In the genomic region with DNA sequence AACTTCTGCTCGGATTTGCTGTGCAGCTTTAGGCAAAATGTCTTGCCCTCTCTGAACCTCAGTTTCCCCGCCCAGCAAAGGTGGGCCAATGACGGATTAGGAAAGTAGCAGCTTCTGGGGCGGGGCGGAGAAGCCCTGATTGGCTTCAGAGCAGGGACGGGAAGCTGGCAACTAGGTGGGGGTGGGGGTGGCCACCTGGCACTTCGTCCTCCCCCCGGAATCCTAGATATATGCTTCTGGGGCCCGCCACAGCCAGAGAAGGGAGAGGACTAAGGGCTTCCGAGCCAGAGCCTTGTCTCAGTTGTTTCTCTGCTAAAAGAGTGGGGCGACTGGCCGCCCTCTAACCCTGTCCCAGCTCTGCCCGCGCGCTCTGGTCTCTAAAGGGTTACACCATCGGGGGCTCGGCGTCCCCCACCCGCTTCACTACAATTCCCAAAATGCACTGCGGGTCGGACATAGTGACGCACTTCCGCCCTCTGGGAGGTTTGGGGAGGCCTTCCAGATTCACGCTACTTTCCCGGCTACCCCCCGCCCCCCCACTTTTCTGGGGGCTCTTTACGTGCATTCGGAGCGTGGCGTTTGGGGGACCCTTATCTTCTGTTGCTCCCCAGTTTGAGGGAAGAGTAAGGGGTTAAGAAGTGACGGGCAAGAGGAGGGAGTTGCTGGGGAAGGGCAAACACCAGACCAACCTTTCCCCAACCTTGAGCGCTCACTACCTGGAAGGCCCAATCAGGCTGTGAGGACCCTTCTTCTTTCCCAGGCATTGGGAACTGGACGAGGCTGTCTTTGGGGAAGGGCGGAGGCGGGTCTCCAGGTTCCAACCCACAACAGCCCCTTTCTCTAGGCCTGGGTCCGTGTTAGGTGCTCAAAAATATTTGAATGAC, we compare ENCODE assay signal across 8 cellular contexts. TPM values are rescaled to one million over a fixed set of nuclear protein-coding genes. Genes with fewer than 3 reads are reported as not detected.
DNase-seq lines count a peak whose midpoint lies in the region; ATAC-seq and TF ChIP-seq lines count a peak whose summit lies in the region.

No MANE protein-coding gene starts in this region.

- H3K27me3 ChIP-seq in breast epithelium (peaks cover 0 to 2% of the 10 kb centered on the region in 2 donors), skeletal muscle tissue (ENCODE audit: control insufficient read depth in 3 of 3, insufficient read depth in 3 of 3, low read length in 3 of 3) (no peaks in the 10 kb centered on the region)

- TF ChIP-seq POLR2A in breast epithelium (IDR thresholded peaks at IDR 0.05): peak; percentile 63

- TF ChIP-seq CTCF in VCaP (conservative IDR thresholded peaks at IDR 0.05) (no peak), breast epithelium (IDR thresholded peaks at IDR 0.05) (no peak)

- DNase-seq in A172 (ENCODE audit: low spot score) (peak; percentile 77), NCI-H2196 (lab: John Stamatoyannopoulos, UW; ENCODE audit: unreplicated experiment) (peak; percentile 91), breast epithelium (ENCODE audit: low spot score in 2 of 2) (peak; percentile 86 to 89), iPS-NIHi11 (ENCODE audit: low spot score) (peak; percentile 92)

- intact Hi-C loops in breast epithelium (cut with DNase I; ENCODE audit: low total_unique reads): no loop called here

- H3K9me3 ChIP-seq in breast epithelium (no peaks in the 10 kb centered on the region), skeletal muscle tissue (ENCODE audit: control insufficient read depth in 3 of 3, low read length in 3 of 3) (no peaks in the 10 kb centered on the region)

- peak overlapping the region; percentile 80 to 86 (median 84) for H3K4me3 ChIP-seq in breast epithelium
- H3K4me3 ChIP-seq in skeletal muscle tissue (ENCODE audit: low read length in 3 of 3): peak overlapping the region; percentile 84 to 94 (median 89)

- H3K4me1 ChIP-seq in breast epithelium: peaks cover 16 to 22% of the 10 kb centered on the region in 2 donors
- H3K4me1 ChIP-seq in skeletal muscle tissue (ENCODE audit: control insufficient read depth in 3 of 3, insufficient read depth in 3 of 3, low read length in 3 of 3): peaks cover 41 to 49% (median 45%) of the 10 kb centered on the region in 3 donors

- peak; percentile 30 for ATAC-seq in GM18858 (IDR thresholded peaks at IDR 0.05; ENCODE audit: unreplicated experiment)
- ATAC-seq in HG03097 (IDR thresholded peaks at IDR 0.05; ENCODE audit: low FRiP score, unreplicated experiment): peak; percentile 47

- peak overlapping the region; percentile 96 to 98 (median 98) for H3K9ac ChIP-seq in skeletal muscle tissue (ENCODE audit: low read depth in 1 of 3, low read length in 3 of 3)

- peak overlapping the region; percentile 98 for H3K27ac ChIP-seq in VCaP
- peak overlapping the region; percentile 91 to 92 for H3K27ac ChIP-seq in breast epithelium
- peak overlapping the region; percentile 96 for H3K27ac ChIP-seq in skeletal muscle tissue (ENCODE audit: low read depth, low read length)

- H3K36me3 ChIP-seq in breast epithelium (no peaks in the 10 kb centered on the region), skeletal muscle tissue (ENCODE audit: control insufficient read depth in 3 of 3, insufficient read depth in 3 of 3, low read length in 3 of 3) (peaks cover 0 to 7% (median 4%) of the 10 kb centered on the region in 3 donors)

RNA-seq across cellular contexts. Expression of a gene that starts 0.7 kb away (rescaled TPM):
- total RNA-seq in A172 (2014; rRNA removed; shearing (Covaris generic)): 16.2 and 24.6 TPM in 2 replicates
- total RNA-seq in breast epithelium (10 to 100 TPM; 16.5 to 26.5 (median 19.7) TPM), skeletal muscle tissue (24.5 TPM)

RNA-seq across cellular contexts. Expression of a gene that starts 15.7 kb away (rescaled TPM):
- total RNA-seq in A172 (2014; rRNA removed; shearing (Covaris generic)): 0.48 and 1.1 TPM in 2 replicates
- 1 to 10 TPM; 2.0 to 5.9 (median 2.4) TPM for total RNA-seq in breast epithelium
- 0.52 TPM for total RNA-seq in skeletal muscle tissue

RNA-seq across cellular contexts. Expression of a gene that starts 22.5 kb away (rescaled TPM):
- total RNA-seq in A172 (2014; rRNA removed; shearing (Covaris generic)): not detected in 2 replicates
- total RNA-seq in breast epithelium: under 1 TPM in 1 of 3 donors, not detected in 2; 0.33 TPM
- total RNA-seq in skeletal muscle tissue: not detected

RNA-seq across cellular contexts. Expression of a gene that starts 23.7 kb away (rescaled TPM):
- total RNA-seq in A172 (2014; rRNA removed; shearing (Covaris generic)): 18.6 and 25.5 TPM in 2 replicates
- total RNA-seq in breast epithelium: 10 to 100 TPM; 24.3 to 50.8 (median 31.3) TPM
- total RNA-seq in skeletal muscle tissue: 23.5 TPM

RNA-seq across cellular contexts. Expression of a gene that starts 27.9 kb away (rescaled TPM):
- not detected in 2 replicates for total RNA-seq in A172 (2014; rRNA removed; shearing (Covaris generic))
- total RNA-seq in breast epithelium (not detected), skeletal muscle tissue (not detected)

Comparison
In these comparisons a context has a peak if more than half of its experiments do, and no peak if none do; other contexts are left out.
1. Peak in every context shown above with its lines: DNase-seq, ATAC-seq, H3K4me3 ChIP-seq and H3K27ac ChIP-seq.